ENCODE assay signal across 9 cellular contexts in the genomic region with DNA sequence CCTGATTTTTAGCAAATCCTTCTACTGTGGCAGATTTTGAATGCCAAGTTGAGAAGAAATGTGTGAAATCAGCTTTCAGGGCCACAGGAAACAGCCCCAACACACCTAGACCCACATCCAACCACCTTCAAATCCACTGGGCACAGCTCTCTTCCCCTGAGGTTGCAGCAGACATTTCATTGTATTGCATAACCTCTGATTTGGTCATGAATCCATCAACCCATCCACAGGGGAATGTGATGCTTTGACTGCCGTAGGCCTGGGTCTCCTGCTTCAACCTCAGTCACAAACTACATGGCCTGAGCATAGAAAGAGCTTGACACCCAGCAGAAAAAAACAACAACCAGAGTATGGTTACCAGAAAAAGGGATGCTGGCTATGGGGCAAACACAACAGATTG.
"Had no signal": no experiment of that assay in that cellular context is flagged by ENCODE, and none has a peak within 500 bp of the region (broad histone marks: within the 10 kb centered on the region; RNA-seq: fewer than 3 reads in every experiment).

No MANE protein-coding gene starts in this region.

- H2AFZ ChIP-seq: GM23248 had no signal

- H3K27ac ChIP-seq: GM23248 had no signal

- FAIRE-seq: HTR-8/SVneo, K562 had no signal

- H3K9me3 ChIP-seq: HAP-1 had no signal

- H3K4me1 ChIP-seq: HAP-1 had no signal

- H3K9ac ChIP-seq: GM23248 had no signal

- ATAC-seq: HCT116, K562 had no signal

- H3K4me3 ChIP-seq: GM23248, HAP-1, K562 had no signal

- H3K36me3 ChIP-seq: HAP-1 had no signal

- DNase-seq: GOT3, H7, HFFc6, KG1 had no signal
